ENCODE assay signal across 10 cellular contexts in the genomic region with DNA sequence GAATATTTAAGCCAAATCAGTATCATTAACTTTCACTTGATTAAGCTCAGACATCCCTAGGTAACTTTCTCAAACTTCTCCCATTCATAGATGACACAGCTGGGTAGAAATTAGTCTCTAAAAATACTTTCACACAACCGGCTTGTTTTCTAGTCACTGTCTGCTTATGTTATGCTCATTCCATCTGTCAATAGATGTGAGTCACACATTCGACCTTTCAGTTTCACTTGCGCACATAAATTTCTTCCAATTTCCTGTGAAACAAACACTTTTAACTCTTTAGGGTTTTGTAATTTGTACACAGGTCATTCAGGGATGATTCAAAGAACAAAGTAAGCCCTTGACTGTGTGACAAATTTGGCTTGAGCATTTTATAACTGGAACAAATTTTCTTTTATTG.
DNase-seq lines count a peak whose midpoint lies in the region; ATAC-seq, FAIRE-seq and TF ChIP-seq lines count a peak whose summit lies in the region.
"Had no signal": no experiment of that assay in that cellular context is flagged by ENCODE, and none has a peak within 500 bp of the region (broad histone marks: within the 10 kb centered on the region; RNA-seq: fewer than 3 reads in every experiment).

No MANE protein-coding gene starts in this region.

- no peaks in the 10 kb centered on the region for H3K27me3 ChIP-seq in bronchial epithelial cell (ENCODE audit: control insufficient read depth, insufficient read depth, low read length)
- H3K27me3 ChIP-seq in HAP-1 (ENCODE audit: low read depth): no peaks in the 10 kb centered on the region
- no peaks in the 10 kb centered on the region for H3K27me3 ChIP-seq in vagina

- TF ChIP-seq CTCF in bronchial epithelial cell (IDR thresholded peaks at IDR 0.05; ENCODE audit: insufficient read depth, low read length, severe bottlenecking) (no peak), CD14-positive monocyte (IDR thresholded peaks at IDR 0.05) (no peak), vagina (IDR thresholded peaks at IDR 0.05) (no peak)

- POLR2A ChIA-PET in activated CD4-positive, alpha-beta memory T cell treated with anti-CD3 and anti-CD28 coated beads, Interleukin-2, amount 10 ng/mL, durations not matched to agents 7 days and 5 days (lab: Charles Lee): no interaction called here

- H3K4me3 ChIP-seq in bronchial epithelial cell (ENCODE audit: low read depth, low read length) (no peak overlapping the region), HAP-1 (no peak overlapping the region), vagina (no peak overlapping the region)

- H3K4me1 Mint-ChIP-seq in CD14-positive monocyte: no peaks in the 10 kb centered on the region
- H3K4me1 Mint-ChIP-seq in activated CD4-positive, alpha-beta memory T cell treated with anti-CD3 and anti-CD28 coated beads, Interleukin-2, amount 10 ng/mL, durations not matched to agents 7 days and 5 days: no peaks in the 10 kb centered on the region
- H3K4me1 Mint-ChIP-seq: CD4-positive, CD25-positive, alpha-beta regulatory T cell had no signal

- no peak overlapping the region for H3K4me3 Mint-ChIP-seq in CD14-positive monocyte
- H3K4me3 Mint-ChIP-seq in activated CD4-positive, alpha-beta memory T cell treated with anti-CD3 and anti-CD28 coated beads, Interleukin-2, amount 10 ng/mL, durations not matched to agents 7 days and 5 days: no peak overlapping the region
- H3K4me3 Mint-ChIP-seq: activated CD4-positive, alpha-beta memory T cell treated with anti-CD3 and anti-CD28 coated beads for 36 hours; CD4-positive, CD25-positive, alpha-beta regulatory T cell had no signal

- ATAC-seq in GM19455 (IDR thresholded peaks at IDR 0.05; ENCODE audit: unreplicated experiment) (peak; percentile 89), HG03196 (IDR thresholded peaks at IDR 0.05; ENCODE audit: unreplicated experiment) (peak; percentile 95)

- H3K9me3 Mint-ChIP-seq in CD14-positive monocyte: no peaks in the 10 kb centered on the region
- H3K9me3 Mint-ChIP-seq in activated CD4-positive, alpha-beta memory T cell treated with anti-CD3 and anti-CD28 coated beads, Interleukin-2, amount 10 ng/mL, durations not matched to agents 7 days and 5 days: peaks cover 5% of the 10 kb centered on the region

- TF ChIP-seq POLR2A in vagina (IDR thresholded peaks at IDR 0.05): no peak

- H3K36me3 ChIP-seq in bronchial epithelial cell (ENCODE audit: control insufficient read depth, insufficient read depth, low read length) (no peaks in the 10 kb centered on the region), HAP-1 (replicated peaks) (no peaks in the 10 kb centered on the region), vagina (no peaks in the 10 kb centered on the region)

- in situ Hi-C loops in HAP-1 (cut with MboI; ENCODE audit: low sequenced_read_pairs): no loop called here

- H3K9me3 ChIP-seq in HAP-1 (no peaks in the 10 kb centered on the region), vagina (no peaks in the 10 kb centered on the region)

- H3K36me3 Mint-ChIP-seq in CD14-positive monocyte: no peaks in the 10 kb centered on the region
- H3K36me3 Mint-ChIP-seq in activated CD4-positive, alpha-beta memory T cell treated with anti-CD3 and anti-CD28 coated beads, Interleukin-2, amount 10 ng/mL, durations not matched to agents 7 days and 5 days (ENCODE audit: low read depth): no peaks in the 10 kb centered on the region
- H3K36me3 Mint-ChIP-seq: activated CD4-positive, alpha-beta memory T cell treated with anti-CD3 and anti-CD28 coated beads for 36 hours; CD4-positive, CD25-positive, alpha-beta regulatory T cell had no signal

- no peaks in the 10 kb centered on the region for H3K27me3 Mint-ChIP-seq in CD14-positive monocyte (ENCODE audit: low read depth in 3 of 3)
- no peaks in the 10 kb centered on the region for H3K27me3 Mint-ChIP-seq in activated CD4-positive, alpha-beta memory T cell treated with anti-CD3 and anti-CD28 coated beads, Interleukin-2, amount 10 ng/mL, durations not matched to agents 7 days and 5 days
- H3K27me3 Mint-ChIP-seq: activated CD4-positive, alpha-beta memory T cell treated with anti-CD3 and anti-CD28 coated beads for 36 hours; CD4-positive, CD25-positive, alpha-beta regulatory T cell had no signal

- CTCF ChIA-PET in activated CD4-positive, alpha-beta memory T cell treated with anti-CD3 and anti-CD28 coated beads, Interleukin-2, amount 10 ng/mL, durations not matched to agents 7 days and 5 days (lab: Charles Lee): no interaction called here

- no peak overlapping the region for H3K27ac Mint-ChIP-seq in CD14-positive monocyte
- H3K27ac Mint-ChIP-seq in activated CD4-positive, alpha-beta memory T cell treated with anti-CD3 and anti-CD28 coated beads, Interleukin-2, amount 10 ng/mL, durations not matched to agents 7 days and 5 days: no peak overlapping the region
- H3K27ac Mint-ChIP-seq: activated CD4-positive, alpha-beta memory T cell treated with anti-CD3 and anti-CD28 coated beads for 36 hours; CD4-positive, CD25-positive, alpha-beta regulatory T cell had no signal

- no peak overlapping the region for H3K27ac ChIP-seq in vagina

- H3K4me1 ChIP-seq in HAP-1 (no peaks in the 10 kb centered on the region), vagina (no peaks in the 10 kb centered on the region)

- DNase-seq in AG08395 (ENCODE audit: low spot score): peak; percentile 36
- DNase-seq in bronchial epithelial cell (ENCODE audit: low read depth): peak; percentile 91
- no peak for DNase-seq in CD14-positive monocyte (ENCODE audit: low spot score)
- no peak for DNase-seq in activated CD4-positive, alpha-beta memory T cell treated with anti-CD3 and anti-CD28 coated beads, Interleukin-2, amount 10 ng/mL, durations not matched to agents 7 days and 5 days
- no peak for DNase-seq in HAP-1 (ENCODE audit: low spot score in 2 of 2)
- DNase-seq in vagina (ENCODE audit: extremely low spot score in 2 of 2): no peak
- DNase-seq: activated CD4-positive, alpha-beta memory T cell treated with anti-CD3 and anti-CD28 coated beads for 36 hours; CD4-positive, CD25-positive, alpha-beta regulatory T cell had no signal

- intact Hi-C loops in CD14-positive monocyte (cut with micrococcal nuclease) (no loop called here), vagina (cut with DNase I) (no loop called here)

- no peak for FAIRE-seq in bronchial epithelial cell (lab: Jason Lieb, UNC)

Comparison
In these comparisons a context has a peak if more than half of its experiments do, and no peak if none do; other contexts are left out.
1. DNase-seq: peak in AG08395 (single experiment) and bronchial epithelial cell (single experiment); none in CD14-positive monocyte (single experiment), activated CD4-positive, alpha-beta memory T cell treated with anti-CD3 and anti-CD28 coated beads, Interleukin-2, amount 10 ng/mL, durations not matched to agents 7 days and 5 days (single experiment), HAP-1 (0 of 2) and vagina (0 of 2).